In the genomic region with DNA sequence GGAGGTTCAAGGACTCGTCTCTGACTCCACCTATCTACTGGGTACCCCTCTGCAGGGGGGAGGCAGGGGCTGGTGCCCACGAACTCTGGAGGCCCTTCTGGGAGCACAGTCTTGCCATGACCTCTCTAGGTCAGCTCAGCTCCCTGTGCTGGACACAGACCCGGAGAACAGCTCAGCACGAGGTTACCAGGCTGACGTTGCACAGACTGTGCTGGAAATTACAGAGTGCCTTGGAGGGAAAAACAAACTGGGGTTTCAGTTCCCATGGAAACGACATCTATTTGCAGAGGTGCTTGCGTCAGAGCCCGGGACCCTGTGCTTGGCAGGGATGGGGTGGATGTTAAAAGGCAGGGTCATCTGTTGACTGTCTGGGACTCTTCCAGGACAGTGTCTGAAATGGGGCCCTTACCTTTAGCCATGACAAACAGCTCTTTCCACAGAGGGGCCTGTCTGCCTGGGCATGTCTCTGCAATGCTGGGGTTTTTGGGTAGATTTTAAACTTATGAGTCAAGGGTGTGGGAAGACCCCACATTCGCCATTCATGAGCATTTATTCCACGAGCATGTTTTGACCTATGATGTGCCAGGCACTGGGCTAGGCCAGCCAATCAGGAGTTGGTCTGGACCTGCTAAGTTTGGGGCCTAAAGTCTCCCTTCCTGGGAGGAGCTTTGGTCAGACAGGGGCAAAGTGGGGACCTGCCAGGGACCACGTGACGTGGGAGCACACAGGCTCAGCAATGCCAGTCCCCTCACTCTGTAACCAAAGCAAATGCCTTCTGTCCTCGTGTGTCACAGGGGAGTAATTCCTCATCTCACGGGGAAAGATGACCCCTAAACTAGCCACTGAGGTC, we compare ENCODE assay signal across 9 cellular contexts. TPM values are rescaled to one million over a fixed set of nuclear protein-coding genes. Genes with fewer than 3 reads are reported as not detected.
DNase-seq lines count a peak whose midpoint lies in the region; ATAC-seq, FAIRE-seq and TF ChIP-seq lines count a peak whose summit lies in the region.
"Had no signal": no experiment of that assay in that cellular context is flagged by ENCODE, and none has a peak within 500 bp of the region (broad histone marks: within the 10 kb centered on the region; RNA-seq: fewer than 3 reads in every experiment).

No MANE protein-coding gene starts in this region.

- H3K4me1 Mint-ChIP-seq in activated CD4-positive, alpha-beta T cell treated with anti-CD3 and anti-CD28 coated beads, Interleukin-2, amount 10 ng/mL, durations not matched to agents 24 days and 14 days = peaks cover 80% of the 10 kb centered on the region
- H3K4me1 Mint-ChIP-seq in natural killer cell treated with Interleukin-12 subunit alpha and Interleukin-12 subunit beta and Interleukin-15 and Interleukin-18, amount 100 ng/mL, for 72 hours (ENCODE audit: low read depth in 2 of 2) = peaks cover 47 to 61% of the 10 kb centered on the region in 2 donors

- peak overlapping the region; percentile 92 for H3K27ac Mint-ChIP-seq in activated CD4-positive, alpha-beta T cell treated with anti-CD3 and anti-CD28 coated beads, Interleukin-2, amount 10 ng/mL, durations not matched to agents 24 days and 14 days
- peak overlapping the region; percentile 73 to 89 for H3K27ac Mint-ChIP-seq in natural killer cell treated with Interleukin-12 subunit alpha and Interleukin-12 subunit beta and Interleukin-15 and Interleukin-18, amount 100 ng/mL, for 72 hours

- H3K27ac ChIP-seq in epithelial cell of prostate = peak overlapping the region; percentile 36

- FAIRE-seq in GM12891 (lab: Jason Lieb, UNC) = peak; percentile 69

- peaks cover 14% of the 10 kb centered on the region for H3K36me3 Mint-ChIP-seq in activated CD4-positive, alpha-beta T cell treated with anti-CD3 and anti-CD28 coated beads, Interleukin-2, amount 10 ng/mL, durations not matched to agents 24 days and 14 days (ENCODE audit: low read depth)
- H3K36me3 Mint-ChIP-seq in natural killer cell treated with Interleukin-12 subunit alpha and Interleukin-12 subunit beta and Interleukin-15 and Interleukin-18, amount 100 ng/mL, for 72 hours = no peaks in the 10 kb centered on the region

- ATAC-seq in HG02938 (IDR thresholded peaks at IDR 0.05; ENCODE audit: unreplicated experiment) = peak; percentile 51
- peak; percentile 55 to 78 for ATAC-seq in natural killer cell treated with Interleukin-12 subunit alpha and Interleukin-12 subunit beta and Interleukin-15 and Interleukin-18, amount 100 ng/mL, for 72 hours

- intact Hi-C loops in activated CD4-positive, alpha-beta T cell treated with anti-CD3 and anti-CD28 coated beads, Interleukin-2, amount 10 ng/mL, durations not matched to agents 24 days and 14 days (cut with micrococcal nuclease) = loop anchor here (5.0 kb wide), 1 partner anchor 1145 kb away; a partner anchor contains a TSS

- H3K4me3 Mint-ChIP-seq in activated CD4-positive, alpha-beta T cell treated with anti-CD3 and anti-CD28 coated beads, Interleukin-2, amount 10 ng/mL, durations not matched to agents 24 days and 14 days = peak overlapping the region; percentile 66
- peak overlapping the region; percentile 67 for H3K4me3 Mint-ChIP-seq in natural killer cell treated with Interleukin-12 subunit alpha and Interleukin-12 subunit beta and Interleukin-15 and Interleukin-18, amount 100 ng/mL, for 72 hours

- DNase-seq in GM12891 (ENCODE audit: insufficient read length, low spot score) (no peak), epithelial cell of prostate (ENCODE audit: low read depth, low spot score) (no peak), UCSD-AML1 (lab: John Stamatoyannopoulos, UW; ENCODE audit: unreplicated experiment) (no peak), NCI-H774 (lab: John Stamatoyannopoulos, UW) (no peak), OCI-M2 (lab: John Stamatoyannopoulos, UW; ENCODE audit: unreplicated experiment) (no peak)
- peak; percentile 83 for DNase-seq in activated CD4-positive, alpha-beta T cell treated with anti-CD3 and anti-CD28 coated beads, Interleukin-2, amount 10 ng/mL, durations not matched to agents 24 days and 14 days
- DNase-seq in natural killer cell treated with Interleukin-12 subunit alpha and Interleukin-12 subunit beta and Interleukin-15 and Interleukin-18, amount 100 ng/mL, for 72 hours (ENCODE audit: low spot score) = peak; percentile 74

- H3K9me3 Mint-ChIP-seq in activated CD4-positive, alpha-beta T cell treated with anti-CD3 and anti-CD28 coated beads, Interleukin-2, amount 10 ng/mL, durations not matched to agents 24 days and 14 days = no peaks in the 10 kb centered on the region
- H3K9me3 Mint-ChIP-seq in natural killer cell treated with Interleukin-12 subunit alpha and Interleukin-12 subunit beta and Interleukin-15 and Interleukin-18, amount 100 ng/mL, for 72 hours = no peaks in the 10 kb centered on the region

- H3K27me3 Mint-ChIP-seq in activated CD4-positive, alpha-beta T cell treated with anti-CD3 and anti-CD28 coated beads, Interleukin-2, amount 10 ng/mL, durations not matched to agents 24 days and 14 days = no peaks in the 10 kb centered on the region
- peaks cover 5 to 7% of the 10 kb centered on the region in 2 donors for H3K27me3 Mint-ChIP-seq in natural killer cell treated with Interleukin-12 subunit alpha and Interleukin-12 subunit beta and Interleukin-15 and Interleukin-18, amount 100 ng/mL, for 72 hours

- peak; percentile 61; the same call in 1 of the 2 replicates for TF ChIP-seq POLR2A in GM12891 (IDR thresholded peaks at IDR 0.05; ENCODE audit: low read depth, low read length)

TF ChIP-seq in GM12891, 5 proteins besides CTCF, POLR2A, EP300 and RAD21:
- TF ChIP-seq SPI1 (IDR thresholded peaks at IDR 0.05; ENCODE audit: low read depth, low read length) (peak; percentile 58), PAX5 (IDR thresholded peaks at IDR 0.05; ENCODE audit: insufficient read depth, low read length, severe bottlenecking) (no peak), TAF1 (IDR thresholded peaks at IDR 0.05; ENCODE audit: low read depth, low read length) (peak; percentile 42; the same call in 1 of the 2 replicates), POU2F2 (IDR thresholded peaks at IDR 0.05; ENCODE audit: low read depth, low read length) (no peak; the same call in 1 of the 2 replicates), POLR2AphosphoS5 (IDR thresholded peaks at IDR 0.05; ENCODE audit: low read depth, low read length) (peak; percentile 12; the same call in 1 of the 2 replicates)
TF ChIP-seq in GM12891: peak in this region for 3.

RNA-seq across cellular contexts. Expression of a gene that starts 22.5 kb away (rescaled TPM):
- 156 TPM for polyA plus RNA-seq in GM12891 (2012; ENCODE audit: low read depth, missing spikeins)
- total RNA-seq in activated CD4-positive, alpha-beta T cell treated with anti-CD3 and anti-CD28 coated beads, Interleukin-2, amount 10 ng/mL, durations not matched to agents 24 days and 14 days = 217 and 220 TPM in 2 replicates
- total RNA-seq in natural killer cell treated with Interleukin-12 subunit alpha and Interleukin-12 subunit beta and Interleukin-15 and Interleukin-18, amount 100 ng/mL, for 72 hours = 10 to 100 TPM; 65.7 to 71.1 TPM
- total RNA-seq: NCI-H460 had no signal

RNA-seq across cellular contexts. Expression of a gene that starts 41.4 kb away (rescaled TPM):
- 0.22 TPM for polyA plus RNA-seq in GM12891 (2012; ENCODE audit: low read depth, missing spikeins)
- total RNA-seq in activated CD4-positive, alpha-beta T cell treated with anti-CD3 and anti-CD28 coated beads, Interleukin-2, amount 10 ng/mL, durations not matched to agents 24 days and 14 days = 13.1 and 16.8 TPM in 2 replicates
- total RNA-seq in natural killer cell treated with Interleukin-12 subunit alpha and Interleukin-12 subunit beta and Interleukin-15 and Interleukin-18, amount 100 ng/mL, for 72 hours = 1 to 10 TPM in 1 of 2 donors, under 1 TPM in 1; 0.76 to 2.9 TPM

Comparison
In these comparisons a context has a peak if more than half of its experiments do, and no peak if none do; other contexts are left out.
1. DNase-seq: peak in activated CD4-positive, alpha-beta T cell treated with anti-CD3 and anti-CD28 coated beads, Interleukin-2, amount 10 ng/mL, durations not matched to agents 24 days and 14 days (single experiment) and natural killer cell treated with Interleukin-12 subunit alpha and Interleukin-12 subunit beta and Interleukin-15 and Interleukin-18, amount 100 ng/mL, for 72 hours (single experiment); none in GM12891 (single experiment), epithelial cell of prostate (single experiment), UCSD-AML1 (single experiment), NCI-H774 (single experiment) and OCI-M2 (single experiment).